In the genomic region with DNA sequence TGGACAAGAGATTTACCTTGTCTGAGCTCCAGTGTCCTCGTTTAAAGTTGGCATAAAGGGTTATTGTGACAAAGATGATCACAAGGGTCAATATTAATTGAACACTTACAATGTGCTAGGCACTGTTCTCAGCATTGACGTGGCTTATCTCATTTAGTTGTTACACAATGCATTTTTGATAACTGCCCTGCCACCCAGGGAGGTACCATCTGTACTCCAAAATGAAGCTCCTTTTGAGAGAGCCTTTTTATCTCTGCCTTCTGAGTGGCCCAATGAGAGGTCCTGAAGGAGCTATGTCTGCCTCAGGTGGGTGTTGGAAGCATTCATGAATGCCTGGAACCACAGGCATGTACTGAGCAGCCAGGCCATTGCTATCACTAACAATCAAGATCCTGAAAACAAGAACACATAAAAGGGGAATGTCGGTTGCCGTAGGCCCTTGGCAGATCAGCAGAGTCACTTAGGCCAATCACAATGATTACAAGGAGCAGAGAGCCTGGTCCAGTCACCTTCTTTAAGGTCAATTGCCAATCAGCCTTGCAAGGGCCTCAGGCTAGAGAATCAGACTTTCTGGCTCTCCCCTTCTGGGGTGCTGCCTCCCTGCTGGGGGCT, we compare ENCODE assay signal across 1 cellular context.
TF ChIP-seq lines count a peak whose summit lies in the region.

No MANE protein-coding gene starts in this region.

TF ChIP-seq in IMR-90, 13 proteins besides CTCF, POLR2A, EP300 and RAD21:
- TF ChIP-seq MAFK (IDR thresholded peaks at IDR 0.05; ENCODE audit: low read depth, low read length) (no peak), CHD1 (IDR thresholded peaks at IDR 0.05; ENCODE audit: low read depth, low read length) (no peak), SMC3 (IDR thresholded peaks at IDR 0.05; ENCODE audit: low read depth, low read length) (no peak), RCOR1 (IDR thresholded peaks at IDR 0.05; ENCODE audit: insufficient replicate concordance, low read length) (no peak), MXI1 (IDR thresholded peaks at IDR 0.05; ENCODE audit: borderline replicate concordance, low read depth, low read length) (no peak), MAZ (IDR thresholded peaks at IDR 0.05; ENCODE audit: borderline replicate concordance, low read depth, low read length) (no peak), NFE2L2 (IDR thresholded peaks at IDR 0.05; ENCODE audit: low read depth, low read length) (no peak), RFX5 (IDR thresholded peaks at IDR 0.05; ENCODE audit: low read depth, low read length) (no peak), ELK1 (IDR thresholded peaks at IDR 0.05; ENCODE audit: borderline replicate concordance, low read depth, low read length) (no peak), BHLHE40 (IDR thresholded peaks at IDR 0.05; ENCODE audit: low read depth, low read length) (no peak), FOS (IDR thresholded peaks at IDR 0.05; ENCODE audit: low read depth, low read length) (no peak), CEBPB (IDR thresholded peaks at IDR 0.05; ENCODE audit: low read depth, low read length) (no peak)
- TF ChIP-seq, protein P1, sequence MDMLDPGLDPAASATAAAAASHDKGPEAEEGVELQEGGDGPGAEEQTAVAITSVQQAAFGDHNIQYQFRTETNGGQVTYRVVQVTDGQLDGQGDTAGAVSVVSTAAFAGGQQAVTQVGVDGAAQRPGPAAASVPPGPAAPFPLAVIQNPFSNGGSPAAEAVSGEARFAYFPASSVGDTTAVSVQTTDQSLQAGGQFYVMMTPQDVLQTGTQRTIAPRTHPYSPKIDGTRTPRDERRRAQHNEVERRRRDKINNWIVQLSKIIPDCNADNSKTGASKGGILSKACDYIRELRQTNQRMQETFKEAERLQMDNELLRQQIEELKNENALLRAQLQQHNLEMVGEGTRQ (IDR thresholded peaks at IDR 0.05; ENCODE audit: low read depth, low read length): no peak
